ENCODE assay signal across 10 cellular contexts in genomic region chr19:45368737-45369340, GRCh38. TPM values are rescaled to one million over a fixed set of nuclear protein-coding genes. Genes with fewer than 3 reads are reported as not detected.
DNase-seq lines count a peak whose midpoint lies in the region; ATAC-seq, FAIRE-seq and TF ChIP-seq lines count a peak whose summit lies in the region.
"Had no signal": no experiment of that assay in that cellular context is flagged by ENCODE, and none has a peak within 500 bp of the region (broad histone marks: within the 10 kb centered on the region; RNA-seq: fewer than 3 reads in every experiment).

No MANE protein-coding gene starts in this region.

- intact Hi-C loops in activated CD4-positive, alpha-beta T cell treated with anti-CD3 and anti-CD28 coated beads for 36 hours (cut with DNase I, micrococcal nuclease), result no loop called here
- intact Hi-C loops in GM12878 (cut with micrococcal nuclease; ENCODE audit: unreplicated experiment), result no loop called here

- H3K4me3 Mint-ChIP-seq in activated CD4-positive, alpha-beta T cell treated with anti-CD3 and anti-CD28 coated beads for 36 hours, result peak overlapping the region; percentile 55
- peak overlapping the region; percentile 91 for H3K4me3 Mint-ChIP-seq in neural progenitor cell

- TF ChIP-seq POLR2A in GM12878 (IDR thresholded peaks at IDR 0.05; ENCODE audit: low read depth, low read length), result no peak

- H3K4me2 ChIP-seq in KMS-11, result peak overlapping the region; percentile 95; the same call in 1 of the 2 replicates
- H3K4me2 ChIP-seq in GM12878 (ENCODE audit: control insufficient read depth, insufficient read depth), result peak overlapping the region; percentile 55; the same call in 1 of the 2 replicates
- peak overlapping the region; percentile 77 for H3K4me2 ChIP-seq in neural progenitor cell

- H3K9me3 Mint-ChIP-seq in activated CD4-positive, alpha-beta T cell treated with anti-CD3 and anti-CD28 coated beads for 36 hours (ENCODE audit: low read depth), result no peaks in the 10 kb centered on the region
- H3K9me3 Mint-ChIP-seq in neural progenitor cell, result no peaks in the 10 kb centered on the region

- H3K27me3 ChIP-seq in KMS-11 (ENCODE audit: insufficient read depth, low read depth) (no peaks in the 10 kb centered on the region), GM12878 (replicated peaks in 1 of 2; ENCODE audit: control insufficient read depth in 2 of 2, insufficient read depth in 2 of 2, low read length in 1 of 2) (no peaks in the 10 kb centered on the region), neural progenitor cell (no peaks in the 10 kb centered on the region)
- H3K27me3 ChIP-seq: BE2C, gastrocnemius medialis had no signal

- no peaks in the 10 kb centered on the region for H4K20me1 ChIP-seq in KMS-11 (ENCODE audit: insufficient read depth)
- no peaks in the 10 kb centered on the region for H4K20me1 ChIP-seq in GM12878 (ENCODE audit: control insufficient read depth, insufficient read depth)
- peaks cover 24% of the 10 kb centered on the region for H4K20me1 ChIP-seq in neural progenitor cell (ENCODE audit: low read depth)

- peaks cover 8% of the 10 kb centered on the region for H3K4me1 Mint-ChIP-seq in activated CD4-positive, alpha-beta T cell treated with anti-CD3 and anti-CD28 coated beads for 36 hours
- H3K4me1 Mint-ChIP-seq in neural progenitor cell, result peaks cover 19% of the 10 kb centered on the region

- peaks cover 1% of the 10 kb centered on the region for H3K36me3 Mint-ChIP-seq in activated CD4-positive, alpha-beta T cell treated with anti-CD3 and anti-CD28 coated beads for 36 hours (ENCODE audit: low read depth)
- H3K36me3 Mint-ChIP-seq in neural progenitor cell, result no peaks in the 10 kb centered on the region

- no peak overlapping the region for H3K9ac ChIP-seq in KMS-11
- H3K9ac ChIP-seq in GM12878 (ENCODE audit: control insufficient read depth, insufficient read depth, low read length), result no peak overlapping the region
- no peak overlapping the region for H3K9ac ChIP-seq in neural progenitor cell

- in situ Hi-C loops in GM12878 (cut with MboI), result no loop called here

- no peak overlapping the region for H3K4me3 ChIP-seq in KMS-11 (IDR thresholded peaks at IDR 0.05; ENCODE audit: insufficient read depth, low read depth, low read length)
- H3K4me3 ChIP-seq in GM12878, result no peak overlapping the region
- peak overlapping the region; percentile 85 for H3K4me3 ChIP-seq in neural progenitor cell

- H3K27ac ChIP-seq in KMS-11, result no peak overlapping the region
- H3K27ac ChIP-seq in GM12878 (ENCODE audit: control insufficient read depth, insufficient read depth), result no peak overlapping the region
- H3K27ac ChIP-seq in neural progenitor cell, result no peak overlapping the region
- H3K27ac ChIP-seq: gastrocnemius medialis had no signal

- CTCF ChIA-PET in activated CD4-positive, alpha-beta T cell treated with anti-CD3 and anti-CD28 coated beads for 36 hours (lab: Charles Lee), result no interaction called here
- CTCF ChIA-PET in GM12878 (lab: Yijun Ruan, JAX), result no interaction called here

- SMC1A ChIA-PET in GM12878 (lab: Charles Lee; ENCODE audit: uncharacterized antibody, unreplicated experiment), result no interaction called here

- H3K27ac Mint-ChIP-seq in activated CD4-positive, alpha-beta T cell treated with anti-CD3 and anti-CD28 coated beads for 36 hours, result no peak overlapping the region
- peak overlapping the region; percentile 25 for H3K27ac Mint-ChIP-seq in neural progenitor cell

- H2AFZ ChIP-seq in KMS-11 (ENCODE audit: low read depth), result no peak overlapping the region
- H2AFZ ChIP-seq in GM12878 (ENCODE audit: control insufficient read depth, low read depth, low read length), result no peak overlapping the region
- H2AFZ ChIP-seq in neural progenitor cell (replicated peaks), result no peak overlapping the region

- FAIRE-seq in GM12878 (lab: Jason Lieb, UNC), result no peak

- BruUV-seq in GM12878 (replicated peaks; lab: Mats Ljungman, UMichigan), result no TSS peak

- over 99% methylated on average over 11 of the region's 11 CpGs for whole genome bisulfite sequencing in GM12878 (ENCODE audit: insufficient coverage, insufficient replicate concordance, low lambda C conversion rate, missing lambda C conversion rate)

- DNase-seq in activated CD4-positive, alpha-beta T cell treated with anti-CD3 and anti-CD28 coated beads for 36 hours, result no peak
- no peak for DNase-seq in activated CD4-positive, alpha-beta T cell treated with anti-CD3 and anti-CD28 coated beads for 48 hours
- no peak for DNase-seq in GM12878 (ENCODE audit: low read depth, low spot score)
- peak; percentile 26 for DNase-seq in neural progenitor cell (ENCODE audit: low spot score)
- no peak for DNase-seq in activated CD4-positive, CD25-positive, alpha-beta regulatory T cell (lab: John Stamatoyannopoulos, UW)
- DNase-seq in NCI-H1105 treated with DMSO at 0.1 percent for 48 hours (lab: John Stamatoyannopoulos, UW), result no peak
- DNase-seq: BE2C, gastrocnemius medialis had no signal

- H3K27me3 Mint-ChIP-seq in activated CD4-positive, alpha-beta T cell treated with anti-CD3 and anti-CD28 coated beads for 36 hours, result no peaks in the 10 kb centered on the region
- H3K27me3 Mint-ChIP-seq in neural progenitor cell (ENCODE audit: insufficient read depth, low read depth), result peaks cover 6% of the 10 kb centered on the region

- no peak for TF ChIP-seq EP300 in GM12878 (IDR thresholded peaks at IDR 0.05; ENCODE audit: borderline replicate concordance in 1 of 2, control insufficient read depth in 1 of 2, low read depth in 2 of 2, low read length in 2 of 2)

- H3F3A ChIP-seq in neural progenitor cell (ENCODE audit: low read depth), result peaks cover 25% of the 10 kb centered on the region

- H3K4me1 ChIP-seq in KMS-11 (ENCODE audit: low read depth, poor library complexity, severe bottlenecking) (peaks cover 15% of the 10 kb centered on the region), GM12878 (ENCODE audit: control insufficient read depth, insufficient read depth, low read length) (no peaks in the 10 kb centered on the region; the same call in 1 of the 2 replicates), neural progenitor cell (peaks cover 9% of the 10 kb centered on the region)
- H3K4me1 ChIP-seq: BE2C had no signal

- RAD21 ChIA-PET in GM12878 (lab: Charles Lee; ENCODE audit: unreplicated experiment), result no interaction called here

- POLR2A ChIA-PET in activated CD4-positive, alpha-beta T cell treated with anti-CD3 and anti-CD28 coated beads for 36 hours (lab: Charles Lee), result interaction anchor here (0.6 kb wide), 1 partner anchor 53 kb away, joined by 5 read pairs; no protein-coding TSS in a partner anchor
- POLR2A ChIA-PET in GM12878 (lab: Charles Lee), result no interaction called here

- ATAC-seq in activated CD4-positive, alpha-beta T cell treated with anti-CD3 and anti-CD28 coated beads for 36 hours, result no peak
- ATAC-seq in GM12878 (no peak), GM18861 (IDR thresholded peaks at IDR 0.05; ENCODE audit: unreplicated experiment) (no peak)
- ATAC-seq: gastrocnemius medialis had no signal

- no peaks in the 10 kb centered on the region for H3K79me2 ChIP-seq in KMS-11 (ENCODE audit: insufficient read depth, low read depth)
- peaks cover 9% of the 10 kb centered on the region for H3K79me2 ChIP-seq in GM12878 (ENCODE audit: control insufficient read depth, insufficient read depth, low read length)
- H3K79me2 ChIP-seq in neural progenitor cell (ENCODE audit: low read depth), result peaks cover 23% of the 10 kb centered on the region

- no peaks in the 10 kb centered on the region for H3K36me3 ChIP-seq in KMS-11 (ENCODE audit: insufficient read depth)
- H3K36me3 ChIP-seq in GM12878 (ENCODE audit: control insufficient read depth in 2 of 2, insufficient read depth in 2 of 2, low read length in 1 of 2), result no peaks in the 10 kb centered on the region
- no peaks in the 10 kb centered on the region for H3K36me3 ChIP-seq in neural progenitor cell
- H3K36me3 ChIP-seq: BE2C had no signal

- no peaks in the 10 kb centered on the region for H3K9me3 ChIP-seq in GM12878 (replicated peaks; ENCODE audit: control insufficient read depth, insufficient read depth, low read length)
- H3K9me3 ChIP-seq in neural progenitor cell (ENCODE audit: low read depth), result no peaks in the 10 kb centered on the region
- H3K9me3 ChIP-seq: BE2C, gastrocnemius medialis had no signal

- TF ChIP-seq CTCF in KMS-11 (conservative IDR thresholded peaks at IDR 0.05; ENCODE audit: low read depth, low read length) (no peak), GM12878 (IDR thresholded peaks at IDR 0.05 in 2 of 3, conservative IDR thresholded peaks at IDR 0.05 in 1 of 3; ENCODE audit: control insufficient read depth in 2 of 3, extremely low read depth in 1 of 3, insufficient read depth in 1 of 3, low read depth in 3 of 3, low read length in 3 of 3) (no peak), neural progenitor cell (IDR thresholded peaks at IDR 0.05) (no peak)

- TF ChIP-seq RAD21 in GM12878 (IDR thresholded peaks at IDR 0.05; ENCODE audit: insufficient read depth, low read depth, low read length), result no peak

RNA-seq across cellular contexts. Expression of gene ERCC2, which starts 1.5 kb away (rescaled TPM):
- total RNA-seq in activated CD4-positive, alpha-beta T cell treated with anti-CD3 and anti-CD28 coated beads for 36 hours, result 10 to 100 TPM; 27.5 to 30.4 TPM
- total RNA-seq in GM12878 (2013; cell fraction: nucleolus; rRNA removed), result 19.5 and 22.8 TPM in 2 replicates
- total RNA-seq in GM12878 (2014; rRNA removed) (16.9 and 18.8 TPM in 2 replicates), GM12878 (2014; rRNA removed; fragmentation: Illumina TruSeq; extraction: Trizol) (7.5 and 7.7 TPM in 2 replicates), GM12878 (2021) (38.7 and 40.1 TPM in 2 replicates), neural progenitor cell (ENCODE audit: low replicate concordance) (31.0 and 71.6 TPM in 2 replicates)
- polyA plus RNA-seq in GM12878 (2011; ENCODE audit: low read depth), result 8.8 TPM
- polyA plus RNA-seq in GM12878 (2011; rRNA removed) (7.4 and 27.2 TPM in 2 replicates), GM12878 (2014; fragmentation: Illumina TruSeq; extraction: Trizol) (7.6 and 20.5 TPM in 2 replicates), GM12878 (2014; fragmentation: Nextera tagmentation; extraction: Ambion mirVana) (1 to 10 TPM; 1.3 to 2.4 TPM), GM12878 (2014; rRNA removed) (20.6 and 24.9 TPM in 2 replicates), GM12878 (2016; fragmentation: Nextera tagmentation; extraction: Ambion mirVana) (10 to 100 TPM in 1 of 2 experiments, 1 to 10 TPM in 1; 9.8 to 12.5 TPM)
- 16.8 and 18.1 TPM in 2 replicates for polyA plus RNA-seq in GM12878 (2011; cell fraction: cytosol; rRNA removed)
- polyA plus RNA-seq in GM12878 (2011; cell fraction: nucleus; rRNA removed), result 73.9 and 87.0 TPM in 2 replicates
- polyA plus RNA-seq in GM12878 (2012), result 25.0 and 25.7 TPM in 2 replicates
- polyA minus RNA-seq in GM12878 (2011; rRNA and poly(A)+ RNA removed), result 25.1 and 39.2 TPM in 2 replicates
- 9.8 and 10.8 TPM in 2 replicates for polyA minus RNA-seq in GM12878 (2011; cell fraction: cytosol; rRNA and poly(A)+ RNA removed)
- 16.8 and 27.8 TPM in 2 replicates for polyA minus RNA-seq in GM12878 (2011; cell fraction: nucleus; rRNA and poly(A)+ RNA removed)

RNA-seq across cellular contexts. Expression of gene KLC3, which starts 28.3 kb away (rescaled TPM):
- total RNA-seq in activated CD4-positive, alpha-beta T cell treated with anti-CD3 and anti-CD28 coated beads for 36 hours, result under 1 TPM; 0.11 to 0.14 TPM
- 0.59 TPM in 1 of 2 replicates, not detected in the other for total RNA-seq in GM12878 (2013; cell fraction: nucleolus; rRNA removed)
- 0.28 TPM in 1 of 2 replicates, not detected in the other for total RNA-seq in GM12878 (2014; rRNA removed)
- not detected in 2 replicates for total RNA-seq in GM12878 (2014; rRNA removed; fragmentation: Illumina TruSeq; extraction: Trizol)
- total RNA-seq in GM12878 (2021), result 0.33 and 0.37 TPM in 2 replicates
- not detected for polyA plus RNA-seq in GM12878 (2011; ENCODE audit: low read depth)
- not detected in 2 replicates for polyA plus RNA-seq in GM12878 (2011; rRNA removed)
- 0.03 TPM in 1 of 2 replicates, not detected in the other for polyA plus RNA-seq in GM12878 (2011; cell fraction: cytosol; rRNA removed)
- not detected in 2 replicates for polyA plus RNA-seq in GM12878 (2011; cell fraction: nucleus; rRNA removed)
- polyA plus RNA-seq in GM12878 (2012), result 0.24 and 0.31 TPM in 2 replicates
- 0.03 TPM in 1 of 2 replicates, not detected in the other for polyA plus RNA-seq in GM12878 (2014; fragmentation: Illumina TruSeq; extraction: Trizol)
- polyA plus RNA-seq in GM12878 (2014; fragmentation: Nextera tagmentation; extraction: Ambion mirVana), result not detected
- 0.15 and 0.38 TPM in 2 replicates for polyA plus RNA-seq in GM12878 (2014; rRNA removed)
- polyA plus RNA-seq in GM12878 (2016; fragmentation: Nextera tagmentation; extraction: Ambion mirVana), result under 1 TPM in 1 of 2 experiments, not detected in 1; 0.21 TPM
- polyA minus RNA-seq in GM12878 (2011; rRNA and poly(A)+ RNA removed), result not detected in 2 replicates
- not detected in 2 replicates for polyA minus RNA-seq in GM12878 (2011; cell fraction: cytosol; rRNA and poly(A)+ RNA removed)
- not detected in 2 replicates for polyA minus RNA-seq in GM12878 (2011; cell fraction: nucleus; rRNA and poly(A)+ RNA removed)
- total RNA-seq in neural progenitor cell (ENCODE audit: low replicate concordance), result 0.50 TPM in 1 of 2 replicates, not detected in the other

RNA-seq across cellular contexts. Expression of gene PPP1R13L, which starts 36.0 kb away (rescaled TPM):
- total RNA-seq in activated CD4-positive, alpha-beta T cell treated with anti-CD3 and anti-CD28 coated beads for 36 hours, result 10 to 100 TPM; 15.2 to 17.8 TPM
- total RNA-seq in GM12878 (2013; cell fraction: nucleolus; rRNA removed), result 34.6 and 46.1 TPM in 2 replicates
- total RNA-seq in GM12878 (2014; rRNA removed), result 1.8 and 2.5 TPM in 2 replicates
- total RNA-seq in GM12878 (2014; rRNA removed; fragmentation: Illumina TruSeq; extraction: Trizol), result 1.2 and 1.3 TPM in 2 replicates
- 10.0 and 11.0 TPM in 2 replicates for total RNA-seq in GM12878 (2021)
- 15.1 TPM for polyA plus RNA-seq in GM12878 (2011; ENCODE audit: low read depth)
- 2.3 and 2.4 TPM in 2 replicates for polyA plus RNA-seq in GM12878 (2011; rRNA removed)
- 3.5 and 3.6 TPM in 2 replicates for polyA plus RNA-seq in GM12878 (2011; cell fraction: cytosol; rRNA removed)
- polyA plus RNA-seq in GM12878 (2011; cell fraction: nucleus; rRNA removed), result 15.1 and 17.8 TPM in 2 replicates
- 23.7 and 26.2 TPM in 2 replicates for polyA plus RNA-seq in GM12878 (2012)
- 3.0 and 3.3 TPM in 2 replicates for polyA plus RNA-seq in GM12878 (2014; fragmentation: Illumina TruSeq; extraction: Trizol)
- 1 to 10 TPM in 1 of 2 experiments, under 1 TPM in 1; 0.40 to 1.9 TPM for polyA plus RNA-seq in GM12878 (2014; fragmentation: Nextera tagmentation; extraction: Ambion mirVana)
- polyA plus RNA-seq in GM12878 (2014; rRNA removed), result 4.4 and 4.7 TPM in 2 replicates
- 1 to 10 TPM; 2.4 to 2.6 TPM for polyA plus RNA-seq in GM12878 (2016; fragmentation: Nextera tagmentation; extraction: Ambion mirVana)
- 2.3 and 4.3 TPM in 2 replicates for polyA minus RNA-seq in GM12878 (2011; rRNA and poly(A)+ RNA removed)
- polyA minus RNA-seq in GM12878 (2011; cell fraction: cytosol; rRNA and poly(A)+ RNA removed), result 2.5 and 4.3 TPM in 2 replicates
- 3.1 and 4.4 TPM in 2 replicates for polyA minus RNA-seq in GM12878 (2011; cell fraction: nucleus; rRNA and poly(A)+ RNA removed)
- total RNA-seq in neural progenitor cell (ENCODE audit: low replicate concordance), result 2.9 and 8.6 TPM in 2 replicates

RNA-seq across cellular contexts. Expression of gene POLR1G, which starts 37.6 kb away (rescaled TPM):
- 10 to 100 TPM; 15.8 to 18.4 TPM for total RNA-seq in activated CD4-positive, alpha-beta T cell treated with anti-CD3 and anti-CD28 coated beads for 36 hours
- total RNA-seq in GM12878 (2013; cell fraction: nucleolus; rRNA removed), result 2.6 and 3.9 TPM in 2 replicates
- total RNA-seq in GM12878 (2014; rRNA removed), result 18.4 and 30.9 TPM in 2 replicates
- total RNA-seq in GM12878 (2014; rRNA removed; fragmentation: Illumina TruSeq; extraction: Trizol), result 19.5 and 23.2 TPM in 2 replicates
- total RNA-seq in GM12878 (2021), result 18.8 TPM in 2 replicates
- 1.3 TPM for polyA plus RNA-seq in GM12878 (2011; ENCODE audit: low read depth)
- 3.1 and 5.0 TPM in 2 replicates for polyA plus RNA-seq in GM12878 (2011; rRNA removed)
- polyA plus RNA-seq in GM12878 (2011; cell fraction: cytosol; rRNA removed), result 5.4 and 6.9 TPM in 2 replicates
- polyA plus RNA-seq in GM12878 (2011; cell fraction: nucleus; rRNA removed), result 2.1 and 4.8 TPM in 2 replicates
- polyA plus RNA-seq in GM12878 (2012), result 3.3 and 4.2 TPM in 2 replicates
- 13.3 and 22.1 TPM in 2 replicates for polyA plus RNA-seq in GM12878 (2014; fragmentation: Illumina TruSeq; extraction: Trizol)
- polyA plus RNA-seq in GM12878 (2014; fragmentation: Nextera tagmentation; extraction: Ambion mirVana), result 1 to 10 TPM; 2.0 to 5.4 TPM
- polyA plus RNA-seq in GM12878 (2014; rRNA removed), result 17.4 and 24.4 TPM in 2 replicates
- 10 to 100 TPM; 23.2 to 24.3 TPM for polyA plus RNA-seq in GM12878 (2016; fragmentation: Nextera tagmentation; extraction: Ambion mirVana)
- 2.6 and 3.6 TPM in 2 replicates for polyA minus RNA-seq in GM12878 (2011; rRNA and poly(A)+ RNA removed)
- polyA minus RNA-seq in GM12878 (2011; cell fraction: cytosol; rRNA and poly(A)+ RNA removed), result 4.0 and 6.8 TPM in 2 replicates
- polyA minus RNA-seq in GM12878 (2011; cell fraction: nucleus; rRNA and poly(A)+ RNA removed), result 1.3 and 3.3 TPM in 2 replicates
- total RNA-seq in neural progenitor cell (ENCODE audit: low replicate concordance), result 5.5 and 6.8 TPM in 2 replicates

RNA-seq across cellular contexts. Expression of gene CKM, which starts 46.2 kb away (rescaled TPM):
- total RNA-seq in activated CD4-positive, alpha-beta T cell treated with anti-CD3 and anti-CD28 coated beads for 36 hours, result not detected
- not detected in 2 replicates for total RNA-seq in GM12878 (2013; cell fraction: nucleolus; rRNA removed)
- total RNA-seq in GM12878 (2014; rRNA removed) (not detected in 2 replicates), GM12878 (2014; rRNA removed; fragmentation: Illumina TruSeq; extraction: Trizol) (not detected in 2 replicates), GM12878 (2021) (0.13 TPM in 1 of 2 replicates, not detected in the other), neural progenitor cell (ENCODE audit: low replicate concordance) (not detected in 2 replicates)
- polyA plus RNA-seq in GM12878 (2011; ENCODE audit: low read depth), result not detected
- polyA plus RNA-seq in GM12878 (2011; rRNA removed) (0.06 and 0.08 TPM in 2 replicates), GM12878 (2014; fragmentation: Illumina TruSeq; extraction: Trizol) (not detected in 2 replicates), GM12878 (2014; fragmentation: Nextera tagmentation; extraction: Ambion mirVana) (under 1 TPM in 1 of 2 experiments, not detected in 1; 0.14 TPM), GM12878 (2014; rRNA removed) (0.08 and 0.11 TPM in 2 replicates), GM12878 (2016; fragmentation: Nextera tagmentation; extraction: Ambion mirVana) (under 1 TPM in 1 of 2 experiments, not detected in 1; 0.13 TPM)
- polyA plus RNA-seq in GM12878 (2011; cell fraction: cytosol; rRNA removed), result 0.23 and 0.30 TPM in 2 replicates
- 0.15 TPM in 1 of 2 replicates, not detected in the other for polyA plus RNA-seq in GM12878 (2011; cell fraction: nucleus; rRNA removed)
- not detected in 2 replicates for polyA plus RNA-seq in GM12878 (2012)
- 0.15 and 0.21 TPM in 2 replicates for polyA minus RNA-seq in GM12878 (2011; rRNA and poly(A)+ RNA removed)
- not detected in 2 replicates for polyA minus RNA-seq in GM12878 (2011; cell fraction: cytosol; rRNA and poly(A)+ RNA removed)
- polyA minus RNA-seq in GM12878 (2011; cell fraction: nucleus; rRNA and poly(A)+ RNA removed), result not detected in 2 replicates
